ENCODE assay signal across 1 cellular context in genomic region chr22:28600546-28601143, GRCh38.
TF ChIP-seq lines count a peak whose summit lies in the region.

No MANE protein-coding gene starts in this region.

TF ChIP-seq in GM23338, 12 proteins besides CTCF, POLR2A, EP300 and RAD21 (continued from another document):
- TF ChIP-seq, protein P1, sequence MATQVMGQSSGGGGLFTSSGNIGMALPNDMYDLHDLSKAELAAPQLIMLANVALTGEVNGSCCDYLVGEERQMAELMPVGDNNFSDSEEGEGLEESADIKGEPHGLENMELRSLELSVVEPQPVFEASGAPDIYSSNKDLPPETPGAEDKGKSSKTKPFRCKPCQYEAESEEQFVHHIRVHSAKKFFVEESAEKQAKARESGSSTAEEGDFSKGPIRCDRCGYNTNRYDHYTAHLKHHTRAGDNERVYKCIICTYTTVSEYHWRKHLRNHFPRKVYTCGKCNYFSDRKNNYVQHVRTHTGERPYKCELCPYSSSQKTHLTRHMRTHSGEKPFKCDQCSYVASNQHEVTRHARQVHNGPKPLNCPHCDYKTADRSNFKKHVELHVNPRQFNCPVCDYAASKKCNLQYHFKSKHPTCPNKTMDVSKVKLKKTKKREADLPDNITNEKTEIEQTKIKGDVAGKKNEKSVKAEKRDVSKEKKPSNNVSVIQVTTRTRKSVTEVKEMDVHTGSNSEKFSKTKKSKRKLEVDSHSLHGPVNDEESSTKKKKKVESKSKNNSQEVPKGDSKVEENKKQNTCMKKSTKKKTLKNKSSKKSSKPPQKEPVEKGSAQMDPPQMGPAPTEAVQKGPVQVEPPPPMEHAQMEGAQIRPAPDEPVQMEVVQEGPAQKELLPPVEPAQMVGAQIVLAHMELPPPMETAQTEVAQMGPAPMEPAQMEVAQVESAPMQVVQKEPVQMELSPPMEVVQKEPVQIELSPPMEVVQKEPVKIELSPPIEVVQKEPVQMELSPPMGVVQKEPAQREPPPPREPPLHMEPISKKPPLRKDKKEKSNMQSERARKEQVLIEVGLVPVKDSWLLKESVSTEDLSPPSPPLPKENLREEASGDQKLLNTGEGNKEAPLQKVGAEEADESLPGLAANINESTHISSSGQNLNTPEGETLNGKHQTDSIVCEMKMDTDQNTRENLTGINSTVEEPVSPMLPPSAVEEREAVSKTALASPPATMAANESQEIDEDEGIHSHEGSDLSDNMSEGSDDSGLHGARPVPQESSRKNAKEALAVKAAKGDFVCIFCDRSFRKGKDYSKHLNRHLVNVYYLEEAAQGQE (IDR thresholded peaks at IDR 0.05; ENCODE audit: unreplicated experiment), result no peak
- no peak for TF ChIP-seq EZH2phosphoT487 (IDR thresholded peaks at IDR 0.05; ENCODE audit: unreplicated experiment)
- no peak for TF ChIP-seq ZNF331 (CRISPR knock-in tag; IDR thresholded peaks at IDR 0.05; ENCODE audit: low read depth)
- TF ChIP-seq JUNB (IDR thresholded peaks at IDR 0.05; ENCODE audit: unreplicated experiment), result no peak
- TF ChIP-seq STAT1 (IDR thresholded peaks at IDR 0.05; ENCODE audit: unreplicated experiment), result no peak
